5 cellular contexts compared by ENCODE assay signal in genomic region chr18:80881-81280, GRCh38. TPM values are rescaled to one million over a fixed set of nuclear protein-coding genes. Genes with fewer than 3 reads are reported as not detected.
"Had no signal": no experiment of that assay in that cellular context is flagged by ENCODE, and none has a peak within 500 bp of the region (broad histone marks: within the 10 kb centered on the region; RNA-seq: fewer than 3 reads in every experiment).

No MANE protein-coding gene starts in this region.

RNA-seq across cellular contexts. Expression of gene TUBB8B, which starts 31.5 kb away (rescaled TPM):
- total RNA-seq: M059J, PC-3, Peyer's patch, Right ventricle myocardium superior had no signal
- polyA plus RNA-seq: SK-N-SH had no signal
